8 cellular contexts compared by ENCODE assay signal in the genomic region with DNA sequence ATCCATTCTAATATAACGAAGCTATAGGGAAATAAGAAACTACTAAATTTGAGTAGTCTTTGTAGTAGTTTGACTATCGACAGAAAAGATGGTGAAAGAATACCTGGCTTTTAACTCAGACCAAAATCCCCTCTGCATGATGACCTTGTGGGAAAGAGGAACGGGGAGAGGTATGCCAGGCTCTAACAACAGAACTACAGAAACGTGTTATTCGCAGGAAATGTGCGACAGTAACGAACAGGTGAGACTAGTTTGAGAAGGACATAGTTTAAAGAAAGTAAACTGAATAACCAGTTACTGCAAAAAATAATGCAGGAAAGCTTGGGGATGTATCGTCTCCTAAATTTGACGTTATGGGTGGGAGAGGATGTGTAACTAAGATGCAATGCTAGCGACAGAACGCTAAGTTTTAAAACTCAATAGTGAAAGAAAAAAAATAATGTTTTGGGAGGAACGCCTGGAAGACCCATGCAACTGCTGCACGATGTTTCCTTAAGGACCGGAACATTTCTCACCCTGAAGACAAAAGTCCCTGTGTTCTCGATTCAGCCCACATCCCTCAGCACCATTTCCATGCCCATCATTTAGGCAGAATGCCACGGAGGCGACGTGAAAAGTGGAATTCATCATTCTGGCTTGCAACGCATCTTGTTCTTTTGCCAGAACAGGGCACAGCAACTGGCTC. TPM values are rescaled to one million over a fixed set of nuclear protein-coding genes. Genes with fewer than 3 reads are reported as not detected.
DNase-seq lines count a peak whose midpoint lies in the region; TF ChIP-seq lines count a peak whose summit lies in the region.

No MANE protein-coding gene starts in this region.

- no peaks in the 10 kb centered on the region for H3K9me2 ChIP-seq in OCI-LY1 (ENCODE audit: low read depth, low read length)

- peaks cover 6% of the 10 kb centered on the region; the same call in 1 of the 2 replicates for H3K9me3 ChIP-seq in OCI-LY1 (ENCODE audit: low read length)
- H3K9me3 ChIP-seq in neutrophil: no peaks in the 10 kb centered on the region

- H3K4me1 ChIP-seq in OCI-LY1 (ENCODE audit: insufficient read depth, low read length, severe bottlenecking): peaks cover 32% of the 10 kb centered on the region
- H3K4me1 ChIP-seq in neutrophil (ENCODE audit: control insufficient read depth in 1 of 2, insufficient read depth in 1 of 2, low read depth in 1 of 2, low read length in 1 of 2): peaks cover 15 to 22% of the 10 kb centered on the region in 2 experiments

- no peaks in the 10 kb centered on the region for H4K20me1 ChIP-seq in OCI-LY1 (ENCODE audit: insufficient read depth, low read length)

- H3K27ac ChIP-seq in OCI-LY1 (ENCODE audit: low read depth, low read length, poor library complexity, severe bottlenecking) (no peak overlapping the region), neutrophil (peak overlapping the region; percentile 96)

- H3K4me3 Mint-ChIP-seq in endothelial cell (ENCODE audit: unreplicated experiment): peak overlapping the region; percentile 95

- no peak for TF ChIP-seq CTCF in GM12865 (IDR thresholded peaks at IDR 0.05; ENCODE audit: insufficient read depth, low read depth, low read length, missing control alignments)
- TF ChIP-seq CTCF in OCI-LY1 (IDR thresholded peaks at IDR 0.05; ENCODE audit: low read length): no peak
- no peak for TF ChIP-seq CTCF in endothelial cell (IDR thresholded peaks at IDR 0.05; ENCODE audit: unreplicated experiment)
- TF ChIP-seq CTCF in neutrophil (IDR thresholded peaks at IDR 0.05): no peak

- H3K4me2 ChIP-seq in OCI-LY1 (ENCODE audit: low read length): peak overlapping the region; percentile 94

- peak overlapping the region; percentile 91 for H3K27ac Mint-ChIP-seq in endothelial cell (ENCODE audit: unreplicated experiment)

- peaks cover 28% of the 10 kb centered on the region for H3K4me1 Mint-ChIP-seq in endothelial cell (ENCODE audit: unreplicated experiment)

- H3F3A ChIP-seq in OCI-LY1 (ENCODE audit: insufficient read depth, low read length): no peaks in the 10 kb centered on the region

- H3K9me3 Mint-ChIP-seq in endothelial cell (ENCODE audit: unreplicated experiment): no peaks in the 10 kb centered on the region

- H2AFZ ChIP-seq in OCI-LY1 (ENCODE audit: low read length): peak overlapping the region; percentile 44; the same call in 1 of the 2 replicates

- peaks cover 9% of the 10 kb centered on the region; the same call in 1 of the 2 replicates for H3K36me3 ChIP-seq in OCI-LY1 (ENCODE audit: insufficient read depth, low read length)
- H3K36me3 ChIP-seq in neutrophil: no peaks in the 10 kb centered on the region

- peak overlapping the region; percentile 55 for H3K9ac ChIP-seq in OCI-LY1 (ENCODE audit: low read length)

- H3K4me3 ChIP-seq in GM12865 (ENCODE audit: low read depth, low read length): peak overlapping the region; percentile 86
- peak overlapping the region; percentile 86 for H3K4me3 ChIP-seq in OCI-LY1 (ENCODE audit: low read depth, low read length, poor library complexity, severe bottlenecking)
- H3K4me3 ChIP-seq in neutrophil (ENCODE audit: low read depth in 1 of 2, low read length in 1 of 2): peak overlapping the region; percentile 86 to 98

- DNase-seq in GM12865 (ENCODE audit: low read depth): peak; percentile 28
- no peak for DNase-seq in endothelial cell (ENCODE audit: low spot score)
- no peak for DNase-seq in activated effector memory CD4-positive, alpha-beta T cell treated with Interleukin-2 at 50 U/mL for 16 hours
- no peak for DNase-seq in NCI-H2171 (lab: John Stamatoyannopoulos, UW)
- DNase-seq in epidermal melanocyte (ENCODE audit: insufficient read length, low spot score): no peak
- DNase-seq in activated CD8-positive, alpha-beta memory T cell treated with anti-CD3 and anti-CD28 coated beads, Interleukin-2, amount 50 U/mL, for 4 hours: no peak

- peaks cover 26% of the 10 kb centered on the region for H3K79me2 ChIP-seq in OCI-LY1 (ENCODE audit: insufficient read depth, low read length)

- H3K27me3 ChIP-seq in OCI-LY1 (ENCODE audit: insufficient read depth, low read length): no peaks in the 10 kb centered on the region
- peaks cover 10% of the 10 kb centered on the region for H3K27me3 ChIP-seq in neutrophil

- peaks cover 12% of the 10 kb centered on the region for H3K27me3 Mint-ChIP-seq in endothelial cell (ENCODE audit: unreplicated experiment)

- peaks cover 4% of the 10 kb centered on the region for H3K36me3 Mint-ChIP-seq in endothelial cell (ENCODE audit: low read depth, unreplicated experiment)

RNA-seq across cellular contexts. Expression of gene RAP2A, which starts 1.6 kb away (rescaled TPM):
- total RNA-seq in endothelial cell (ENCODE audit: unreplicated experiment): 52.3 TPM
